In genomic region chr5:179778591-179778990, GRCh38 we compare ENCODE assay signal across 21 cellular contexts. TPM values are rescaled to one million over a fixed set of nuclear protein-coding genes. Genes with fewer than 3 reads are reported as not detected.
A peak's percentile ranks its signal among the peaks of the same experiment; 100 is the strongest.
DNase-seq lines count a peak whose midpoint lies in the region; ATAC-seq and TF ChIP-seq lines count a peak whose summit lies in the region.
"Had no signal": no experiment of that assay in that cellular context is flagged by ENCODE, and none has a peak within 500 bp of the region (broad histone marks: within the 10 kb centered on the region; RNA-seq: fewer than 3 reads in every experiment).

No MANE protein-coding gene starts in this region.

- no peaks in the 10 kb centered on the region for H3K4me1 Mint-ChIP-seq in CD8-positive, alpha-beta T cell (ENCODE audit: low read depth)
- H3K4me1 Mint-ChIP-seq in dendritic cell treated with granulocyte-macrophage colony-stimulating factor and Interleukin-4, amounts not matched to agents 40 ng/mL and 50 ng/mL, for 4 days (ENCODE audit: low read depth) = peaks cover 77% of the 10 kb centered on the region
- H3K4me1 Mint-ChIP-seq: CD8-positive, alpha-beta memory T cell had no signal

- CTCF ChIA-PET in CD8-positive, alpha-beta T cell (lab: Charles Lee) = interaction anchor here (2.7 kb wide), 1 partner anchor 15 kb away, joined by 9 read pairs; no protein-coding TSS in a partner anchor

- no peaks in the 10 kb centered on the region for H3K9me3 Mint-ChIP-seq in CD8-positive, alpha-beta T cell
- no peaks in the 10 kb centered on the region for H3K9me3 Mint-ChIP-seq in dendritic cell treated with granulocyte-macrophage colony-stimulating factor and Interleukin-4, amounts not matched to agents 40 ng/mL and 50 ng/mL, for 4 days
- H3K9me3 Mint-ChIP-seq: CD8-positive, alpha-beta memory T cell had no signal

- H3K4me3 ChIP-seq in CD8-positive, alpha-beta T cell (ENCODE audit: low read depth, low read length) = no peak overlapping the region
- no peak overlapping the region for H3K4me3 ChIP-seq in RWPE2 (ENCODE audit: severe bottlenecking)
- H3K4me3 ChIP-seq: A549, SK-N-MC had no signal

- POLR2A ChIA-PET in CD8-positive, alpha-beta T cell (lab: Charles Lee) = no interaction called here

- H3K27me3 Mint-ChIP-seq in CD8-positive, alpha-beta T cell (ENCODE audit: low read depth) = no peaks in the 10 kb centered on the region
- H3K27me3 Mint-ChIP-seq in dendritic cell treated with granulocyte-macrophage colony-stimulating factor and Interleukin-4, amounts not matched to agents 40 ng/mL and 50 ng/mL, for 4 days = no peaks in the 10 kb centered on the region

- no peak for TF ChIP-seq CTCF in CD8-positive, alpha-beta T cell (IDR thresholded peaks at IDR 0.05)
- TF ChIP-seq CTCF in RWPE2 (IDR thresholded peaks at IDR 0.05; ENCODE audit: poor library complexity, severe bottlenecking) = no peak

- peaks cover 47% of the 10 kb centered on the region for H3K36me3 Mint-ChIP-seq in CD8-positive, alpha-beta T cell
- peaks cover 64% of the 10 kb centered on the region for H3K36me3 Mint-ChIP-seq in dendritic cell treated with granulocyte-macrophage colony-stimulating factor and Interleukin-4, amounts not matched to agents 40 ng/mL and 50 ng/mL, for 4 days (ENCODE audit: low read depth)

- H3K4me1 ChIP-seq in CD8-positive, alpha-beta T cell (ENCODE audit: insufficient read depth, low read length) = no peaks in the 10 kb centered on the region
- H3K4me1 ChIP-seq in RWPE2 (ENCODE audit: insufficient read depth, poor library complexity, severe bottlenecking) = no peaks in the 10 kb centered on the region
- H3K4me1 ChIP-seq: A549 had no signal

- no peaks in the 10 kb centered on the region for H3K27me3 ChIP-seq in CD8-positive, alpha-beta T cell (ENCODE audit: insufficient read depth, low read length)
- H3K27me3 ChIP-seq in RWPE2 (ENCODE audit: insufficient read depth, poor library complexity, severe bottlenecking) = no peaks in the 10 kb centered on the region

- no peak overlapping the region for H3K4me3 Mint-ChIP-seq in CD8-positive, alpha-beta T cell
- H3K4me3 Mint-ChIP-seq in dendritic cell treated with granulocyte-macrophage colony-stimulating factor and Interleukin-4, amounts not matched to agents 40 ng/mL and 50 ng/mL, for 4 days = no peak overlapping the region

- no peak for ATAC-seq in CD8-positive, alpha-beta T cell
- no peak for ATAC-seq in RWPE2 (ENCODE audit: low read depth)
- ATAC-seq: A549, HCT116, Panc1 had no signal

- H3K36me3 ChIP-seq in CD8-positive, alpha-beta T cell (ENCODE audit: insufficient read depth, low read length) = peaks cover 21% of the 10 kb centered on the region
- peaks cover 39% of the 10 kb centered on the region for H3K36me3 ChIP-seq in RWPE2 (ENCODE audit: low read depth)

- DNase-seq in CD8-positive, alpha-beta T cell = no peak
- peak; percentile 45 for DNase-seq in RWPE2 (ENCODE audit: low spot score)
- DNase-seq in posterior vena cava (ENCODE audit: low spot score) = peak; percentile 50
- DNase-seq in NCI-H510A (lab: John Stamatoyannopoulos, UW) = no peak
- no peak for DNase-seq in NCI-H187 treated with DMSO at 0.1 percent for 48 hours (lab: John Stamatoyannopoulos, UW)
- no peak for DNase-seq in AG20443 (ENCODE audit: low spot score)
- DNase-seq: C1 segment of cervical spinal cord; CD8-positive, alpha-beta memory T cell; DMS 273 treated with DMSO at 0.1 percent for 48 hours; DMS79 treated with DMSO at 0.1 percent for 48 hours; NCI-H1092 treated with DMSO at 0.1 percent for 48 hours; NCI-H1436 treated with DMSO at 0.1 percent for 48 hours; NCI-H2029; NCI-H446 treated with DMSO at 0.1 percent for 48 hours; NCI-H526 treated with DMSO at 0.1 percent for 48 hours; SIG-M5 had no signal

- no peak overlapping the region for H3K27ac ChIP-seq in CD8-positive, alpha-beta T cell (ENCODE audit: low read depth, low read length)
- no peak overlapping the region for H3K27ac ChIP-seq in RWPE2 (ENCODE audit: poor library complexity, severe bottlenecking)
- H3K27ac ChIP-seq: A549, SK-N-MC had no signal

- intact Hi-C loops in CD8-positive, alpha-beta T cell (cut with DNase I, micrococcal nuclease) = no loop called here
- intact Hi-C loops in dendritic cell treated with granulocyte-macrophage colony-stimulating factor and Interleukin-4, amounts not matched to agents 40 ng/mL and 50 ng/mL, for 4 days (cut with micrococcal nuclease) = no loop called here
- intact Hi-C loops in posterior vena cava (cut with DNase I) = loop anchor here in 1 of 2 donors (5.0 kb wide), 1 partner anchor 356 kb away; no protein-coding TSS in a partner anchor

- H3K27ac Mint-ChIP-seq in CD8-positive, alpha-beta T cell = peak overlapping the region; percentile 39
- peak overlapping the region; percentile 89 for H3K27ac Mint-ChIP-seq in dendritic cell treated with granulocyte-macrophage colony-stimulating factor and Interleukin-4, amounts not matched to agents 40 ng/mL and 50 ng/mL, for 4 days

- H3K9me3 ChIP-seq in CD8-positive, alpha-beta T cell (ENCODE audit: low read length) = no peaks in the 10 kb centered on the region
- no peaks in the 10 kb centered on the region for H3K9me3 ChIP-seq in RWPE2 (ENCODE audit: severe bottlenecking)
- H3K9me3 ChIP-seq: A549 had no signal

RNA-seq across cellular contexts. Expression of gene LTC4S, which starts 15.2 kb away (rescaled TPM):
- 1 to 10 TPM; 3.2 to 4.8 TPM for total RNA-seq in CD8-positive, alpha-beta T cell
- 10 to 100 TPM; 19.7 to 20.3 TPM for total RNA-seq in posterior vena cava

RNA-seq across cellular contexts. Expression of gene MGAT4B, which starts 28.1 kb away (rescaled TPM):
- 100 to 1,000 TPM; 113 to 126 TPM for total RNA-seq in CD8-positive, alpha-beta T cell
- 10 to 100 TPM; 54.6 to 62.8 TPM for total RNA-seq in posterior vena cava

RNA-seq across cellular contexts. Expression of gene SQSTM1, which starts 42.1 kb away (rescaled TPM):
- total RNA-seq in CD8-positive, alpha-beta T cell = 100 to 1,000 TPM; 398 to 438 TPM
- total RNA-seq in posterior vena cava = 100 to 1,000 TPM; 245 to 333 TPM

RNA-seq across cellular contexts. Expression of gene MAML1, which starts 46.0 kb away (rescaled TPM):
- total RNA-seq in CD8-positive, alpha-beta T cell = 10 to 100 TPM; 23.4 to 26.9 TPM
- 10 to 100 TPM; 22.0 to 22.5 TPM for total RNA-seq in posterior vena cava

Comparison
In these comparisons a context has a peak if more than half of its experiments do, and no peak if none do; other contexts are left out.
1. DNase-seq: peak in RWPE2 (single experiment) and posterior vena cava (single experiment); none in CD8-positive, alpha-beta T cell (0 of 7), NCI-H510A (single experiment), NCI-H187 treated with DMSO at 0.1 percent for 48 hours (single experiment) and AG20443 (single experiment).